In genomic region chr1:223399393-223399792, GRCh38 we compare ENCODE assay signal across 12 cellular contexts. TPM values are rescaled to one million over a fixed set of nuclear protein-coding genes. Genes with fewer than 3 reads are reported as not detected.
"Had no signal": no experiment of that assay in that cellular context is flagged by ENCODE, and none has a peak within 500 bp of the region (broad histone marks: within the 10 kb centered on the region; RNA-seq: fewer than 3 reads in every experiment).

No MANE protein-coding gene starts in this region.

RNA-seq across cellular contexts. Expression of gene CCDC185, which starts 6.2 kb away (rescaled TPM):
- total RNA-seq: OCI-LY7, PC-3, PC-9, Peyer's patch, Right ventricle myocardium inferior, Right ventricle myocardium superior, RPMI7951, SJCRH30, SJSA1, SK-MEL-5, T-cell had no signal
- polyA plus RNA-seq: SK-N-SH had no signal

RNA-seq across cellular contexts. Expression of gene SUSD4, which starts 35.4 kb away (rescaled TPM):
- total RNA-seq: SK-MEL-5 had no signal
